16 cellular contexts compared by ENCODE assay signal in genomic region chr5:112059601-112060135, GRCh38.
"Had no signal": no experiment of that assay in that cellular context is flagged by ENCODE, and none has a peak within 500 bp of the region (broad histone marks: within the 10 kb centered on the region; RNA-seq: fewer than 3 reads in every experiment).

No MANE protein-coding gene starts in this region.

- ATAC-seq: effector memory CD8-positive, alpha-beta T cell; foreskin keratinocyte; right cardiac atrium had no signal

- H3K27me3 ChIP-seq: cardiac muscle cell, suprapubic skin, transverse colon, uterus had no signal

- H3K9me3 ChIP-seq: prostate gland, suprapubic skin, transverse colon, uterus had no signal

- H3K4me1 ChIP-seq: foreskin keratinocyte, left ventricle myocardium inferior, prostate gland, suprapubic skin, transverse colon, uterus had no signal

- H3K4me3 ChIP-seq: cardiac muscle cell, left ventricle myocardium inferior, prostate gland, skin epidermis, suprapubic skin, transverse colon, uterus had no signal

- H3K36me3 ChIP-seq: cardiac muscle cell, left ventricle myocardium inferior, prostate gland, suprapubic skin, transverse colon, uterus had no signal

- DNase-seq: activated CD4-positive, alpha-beta T cell treated with anti-CD3 and anti-CD28 coated beads, Interleukin-2, amount 50 U/mL, for 4 hours; activated gamma-delta T cell; effector memory CD8-positive, alpha-beta T cell; foreskin keratinocyte; left ventricle myocardium inferior; mammary epithelial cell; midbrain; right cardiac atrium; T1000; transverse colon; uterus had no signal

- H3K27ac ChIP-seq: cardiac muscle cell, foreskin keratinocyte, left ventricle myocardium inferior, prostate gland, skin epidermis, suprapubic skin, transverse colon, uterus, VCaP had no signal
